ENCODE assay signal across 9 cellular contexts in genomic region chr6:157985378-157986155, GRCh38. TPM values are rescaled to one million over a fixed set of nuclear protein-coding genes. Genes with fewer than 3 reads are reported as not detected.
A peak's percentile ranks its signal among the peaks of the same experiment; 100 is the strongest.
DNase-seq lines count a peak whose midpoint lies in the region; ATAC-seq and TF ChIP-seq lines count a peak whose summit lies in the region.
"Had no signal": no experiment of that assay in that cellular context is flagged by ENCODE, and none has a peak within 500 bp of the region (broad histone marks: within the 10 kb centered on the region; RNA-seq: fewer than 3 reads in every experiment).

No MANE protein-coding gene starts in this region.

- H3K4me1 ChIP-seq in BLaER1 treated with 17β-estradiol and CSF1 and Interleukin-3, amounts not matched to agents 10 nM and 100 nM: peaks cover 28 to 85% (median 78%) of the 10 kb centered on the region in 10 experiments
- H3K4me1 ChIP-seq in HAP-1 (peaks cover 35% of the 10 kb centered on the region), mesendoderm (ENCODE audit: control insufficient read depth, low read depth, low read length) (peaks cover 3% of the 10 kb centered on the region)

- H3K79me2 ChIP-seq in mesendoderm (ENCODE audit: control insufficient read depth, insufficient read depth, low read length): peaks cover 29% of the 10 kb centered on the region

- H3K27ac ChIP-seq in BLaER1 treated with 17β-estradiol and CSF1 and Interleukin-3, amounts not matched to agents 10 nM and 100 nM: peak overlapping the region in 2 of 11 experiments; percentile 5 to 21; a peak in 2 of 22 replicates
- peak overlapping the region; percentile 31 for H3K27ac ChIP-seq in mesendoderm (ENCODE audit: low read depth, low read length)

- in situ Hi-C loops in HAP-1 (cut with MboI; ENCODE audit: low sequenced_read_pairs): no loop called here

- ATAC-seq in WTC11: peak; percentile 7; the same call in 1 of the 2 replicates
- no peak for ATAC-seq in GM19328 (IDR thresholded peaks at IDR 0.05; ENCODE audit: unreplicated experiment)

- H3K23ac ChIP-seq in mesendoderm (ENCODE audit: low read length): peak overlapping the region; percentile 51

- H3K9me3 Mint-ChIP-seq in WTC11: no peaks in the 10 kb centered on the region

- H3K9me3 ChIP-seq in BLaER1 treated with 17β-estradiol and CSF1 and Interleukin-3, amounts not matched to agents 10 nM and 100 nM (replicated peaks in 1 of 11): no peaks in the 10 kb centered on the region
- H3K9me3 ChIP-seq in HAP-1: no peaks in the 10 kb centered on the region

- no peak overlapping the region for H2BK120ac ChIP-seq in mesendoderm (ENCODE audit: low read depth, low read length)

- peaks cover 17 to 59% (median 23%) of the 10 kb centered on the region in 11 experiments; a peak in 21 of 22 replicates for H3K27me3 ChIP-seq in BLaER1 treated with 17β-estradiol and CSF1 and Interleukin-3, amounts not matched to agents 10 nM and 100 nM
- H3K27me3 ChIP-seq in HAP-1 (ENCODE audit: low read depth) (no peaks in the 10 kb centered on the region), mesendoderm (ENCODE audit: insufficient read depth, low read length, poor library complexity) (no peaks in the 10 kb centered on the region)

- H4K20me1 ChIP-seq in BLaER1 treated with 17β-estradiol and CSF1 and Interleukin-3, amounts not matched to agents 10 nM and 100 nM: peaks cover 0 to 30% (median 0%) of the 10 kb centered on the region in 11 experiments; a peak in 8 of 22 replicates

- H3K36me3 ChIP-seq in BLaER1 treated with 17β-estradiol and CSF1 and Interleukin-3, amounts not matched to agents 10 nM and 100 nM: no peaks in the 10 kb centered on the region
- H3K36me3 ChIP-seq in HAP-1 (replicated peaks): no peaks in the 10 kb centered on the region
- H3K36me3 ChIP-seq in mesendoderm (ENCODE audit: control insufficient read depth, insufficient read depth, low read length): no peaks in the 10 kb centered on the region

- no peak overlapping the region for H4K8ac ChIP-seq in mesendoderm (ENCODE audit: low read depth, low read length)

- no peak for TF ChIP-seq CTCF in WTC11 (IDR thresholded peaks at IDR 0.05)

- H3K79me1 ChIP-seq in mesendoderm (ENCODE audit: low read length): peaks cover 6% of the 10 kb centered on the region

- peak overlapping the region in 1 of 11 experiments; percentile 6; a peak in 1 of 22 replicates for H3K9ac ChIP-seq in BLaER1 treated with 17β-estradiol and CSF1 and Interleukin-3, amounts not matched to agents 10 nM and 100 nM
- no peak overlapping the region for H3K9ac ChIP-seq in mesendoderm (ENCODE audit: low read length)

- H2BK15ac ChIP-seq in mesendoderm (replicated peaks; ENCODE audit: low read depth): no peak overlapping the region

- no peaks in the 10 kb centered on the region for H3K36me3 Mint-ChIP-seq in WTC11

- no peak overlapping the region for H3K4ac ChIP-seq in mesendoderm (ENCODE audit: low read depth, low read length)

- no peak overlapping the region for H4K5ac ChIP-seq in mesendoderm (ENCODE audit: low read length)

- H3K27ac Mint-ChIP-seq in WTC11: peak overlapping the region; percentile 95

- CTCF ChIA-PET in WTC11 (lab: Charles Lee): interaction anchor here (1.2 to 3.8 kb wide), 2 partner anchors 41 to 112 kb away, joined by 3 to 15 read pairs; no protein-coding TSS in a partner anchor

- no peak overlapping the region for H3K4me3 ChIP-seq in BLaER1 treated with 17β-estradiol and CSF1 and Interleukin-3, amounts not matched to agents 10 nM and 100 nM
- H3K4me3 ChIP-seq in HAP-1: no peak overlapping the region
- no peak overlapping the region for H3K4me3 ChIP-seq in mesendoderm (ENCODE audit: low read length)

- peaks cover 8% of the 10 kb centered on the region for H3K27me3 Mint-ChIP-seq in WTC11 (ENCODE audit: low read depth)

- no peak overlapping the region for H3K18ac ChIP-seq in mesendoderm (ENCODE audit: low read length)

- no peak overlapping the region for H2AK5ac ChIP-seq in mesendoderm (ENCODE audit: low read length)

- peak overlapping the region in 10 of 11 experiments; percentile 82 to 100 (median 99); a peak in 20 of 22 replicates for H3K4me2 ChIP-seq in BLaER1 treated with 17β-estradiol and CSF1 and Interleukin-3, amounts not matched to agents 10 nM and 100 nM
- no peak overlapping the region for H3K4me2 ChIP-seq in mesendoderm (ENCODE audit: low read length)

- no peak overlapping the region for H2BK5ac ChIP-seq in mesendoderm (ENCODE audit: low read length)

- DNase-seq in HAP-1 (ENCODE audit: low spot score in 2 of 2): peak; percentile 44 to 66
- no peak for DNase-seq in WTC11 (ENCODE audit: low spot score)
- peak; percentile 65 for DNase-seq in mesendoderm
- no peak for DNase-seq in NCI-H446 (lab: John Stamatoyannopoulos, UW)
- no peak for DNase-seq in dedifferentiated amniotic fluid mesenchymal stem cell (ENCODE audit: extremely low spot score)
- DNase-seq in NCI-H2227 (lab: John Stamatoyannopoulos, UW; ENCODE audit: unreplicated experiment): no peak
- DNase-seq: activated T-cell treated with anti-CD3 and anti-CD28 coated beads, Interleukin-2, amount 50 U/mL, for 1 hour had no signal

- POLR2A ChIA-PET in WTC11 (lab: Charles Lee): no interaction called here

- peak overlapping the region; percentile 49 for H3K56ac ChIP-seq in mesendoderm (ENCODE audit: low read length)

- WGBS in mesendoderm (ENCODE audit: extremely low coverage, insufficient coverage, low lambda C conversion rate): no CpG with 5 or more reads among the region's 13 CpGs

- no peak overlapping the region for H3K4me3 Mint-ChIP-seq in WTC11

- H3K4me1 Mint-ChIP-seq in WTC11: peaks cover 73% of the 10 kb centered on the region

TF ChIP-seq in WTC11, 78 proteins besides CTCF, POLR2A, EP300 and RAD21:
- TF ChIP-seq GABPB1 (CRISPR knock-in tag; IDR thresholded peaks at IDR 0.05) (peak; percentile 71), IRF2 (CRISPR knock-in tag; IDR thresholded peaks at IDR 0.05; ENCODE audit: borderline replicate concordance, low read depth) (no peak)
TF ChIP-seq in WTC11: peak in this region for 1.

RNA-seq across cellular contexts. Expression of gene SYNJ2, which starts 3.9 kb away (rescaled TPM):
- total RNA-seq in WTC11 (2021): 11.8 to 15.3 TPM (median 12.4 TPM) in 3 replicates
- 11.5 TPM for polyA plus RNA-seq in mesendoderm (2013, experiment 1 of 2)
- polyA plus RNA-seq in mesendoderm (2013, experiment 2 of 2): 11.6 TPM

Comparison
In these comparisons a context has a peak if more than half of its experiments do, and no peak if none do; other contexts are left out.
1. DNase-seq: peak in HAP-1 (2 of 2) and mesendoderm (single experiment); none in WTC11 (single experiment), NCI-H446 (0 of 2), dedifferentiated amniotic fluid mesenchymal stem cell (single experiment) and NCI-H2227 (single experiment).